Comparison of ENCODE assay signal across 8 cellular contexts in genomic region chr3:36907911-36908646, GRCh38. TPM values are rescaled to one million over a fixed set of nuclear protein-coding genes. Genes with fewer than 3 reads are reported as not detected.
DNase-seq lines count a peak whose midpoint lies in the region; ATAC-seq and TF ChIP-seq lines count a peak whose summit lies in the region.

No MANE protein-coding gene starts in this region.

- peak overlapping the region; percentile 74 to 88 (median 81); a peak in 21 of 22 replicates for H3K9ac ChIP-seq in BLaER1 treated with 17β-estradiol and CSF1 and Interleukin-3, amounts not matched to agents 10 nM and 100 nM

- no peak for ATAC-seq in HG03565 (IDR thresholded peaks at IDR 0.05; ENCODE audit: unreplicated experiment)

- DNase-seq in HCEC 1CT (peak; percentile 43), RKO (ENCODE audit: low spot score) (peak; percentile 67), fibroblast of villous mesenchyme (ENCODE audit: low read depth) (peak; percentile 93), renal cortical epithelial cell (ENCODE audit: low read depth) (peak; percentile 73), NCI-H345 (lab: John Stamatoyannopoulos, UW) (no peak)
- DNase-seq in activated effector memory CD4-positive, alpha-beta T cell treated with Interleukin-2 at 50 U/mL for 16 hours, result peak; percentile 60

- no peak for TF ChIP-seq CTCF in fibroblast of villous mesenchyme (IDR thresholded peaks at IDR 0.05; ENCODE audit: insufficient read depth, low read depth, low read length)

- H3K27me3 ChIP-seq in BLaER1 treated with 17β-estradiol and CSF1 and Interleukin-3, amounts not matched to agents 10 nM and 100 nM, result no peaks in the 10 kb centered on the region

- H3K4me3 ChIP-seq in BLaER1 treated with 17β-estradiol and CSF1 and Interleukin-3, amounts not matched to agents 10 nM and 100 nM, result peak overlapping the region; percentile 42 to 66 (median 56)
- H3K4me3 ChIP-seq in fibroblast of villous mesenchyme (ENCODE audit: low read depth, low read length), result peak overlapping the region; percentile 63

- no peaks in the 10 kb centered on the region for H3K9me3 ChIP-seq in BLaER1 treated with 17β-estradiol and CSF1 and Interleukin-3, amounts not matched to agents 10 nM and 100 nM (replicated peaks in 1 of 11)

- peaks cover 82 to 100% (median 93%) of the 10 kb centered on the region in 10 experiments for H3K4me1 ChIP-seq in BLaER1 treated with 17β-estradiol and CSF1 and Interleukin-3, amounts not matched to agents 10 nM and 100 nM

- peak overlapping the region; percentile 56 to 99 (median 93) for H3K27ac ChIP-seq in BLaER1 treated with 17β-estradiol and CSF1 and Interleukin-3, amounts not matched to agents 10 nM and 100 nM

- H4K20me1 ChIP-seq in BLaER1 treated with 17β-estradiol and CSF1 and Interleukin-3, amounts not matched to agents 10 nM and 100 nM, result no peaks in the 10 kb centered on the region

- peak overlapping the region; percentile 82 to 95 (median 89) for H3K4me2 ChIP-seq in BLaER1 treated with 17β-estradiol and CSF1 and Interleukin-3, amounts not matched to agents 10 nM and 100 nM

- H3K36me3 ChIP-seq in BLaER1 treated with 17β-estradiol and CSF1 and Interleukin-3, amounts not matched to agents 10 nM and 100 nM, result 0 out of 22 replicates have a peak, but pooled peaks cover 0 to 11% (median 0%) of the 10 kb centered on the region in 11 experiments

RNA-seq across cellular contexts. Expression of gene TRANK1, which starts 36.8 kb away (rescaled TPM):
- 11.6 and 13.4 TPM in 2 replicates for total RNA-seq in fibroblast of villous mesenchyme
- total RNA-seq in renal cortical epithelial cell, result 12.7 and 31.1 TPM in 2 replicates
